Comparison of ENCODE assay signal across 20 cellular contexts in genomic region chr1:109368464-109368863, GRCh38. TPM values are rescaled to one million over a fixed set of nuclear protein-coding genes. Genes with fewer than 3 reads are reported as not detected.
DNase-seq lines count a peak whose midpoint lies in the region; ATAC-seq and TF ChIP-seq lines count a peak whose summit lies in the region.
"Had no signal": no experiment of that assay in that cellular context is flagged by ENCODE, and none has a peak within 500 bp of the region (broad histone marks: within the 10 kb centered on the region; RNA-seq: fewer than 3 reads in every experiment).

No MANE protein-coding gene starts in this region.

- H3K27ac ChIP-seq in heart left ventricle (peak overlapping the region in 8 of 12 donors; percentile 49 to 86 (median 76)), neutrophil (peak overlapping the region; percentile 78), uterus (peak overlapping the region; percentile 75 to 77), A673 (ENCODE audit: low read depth, low read length, poor library complexity, severe bottlenecking) (no peak overlapping the region)
- H3K27ac ChIP-seq: epithelial cell of prostate, pancreas had no signal

- DNase-seq in heart left ventricle (no peak), left cardiac atrium (no peak), chondrocyte (ENCODE audit: low spot score) (no peak), uterus (no peak), lower leg skin (ENCODE audit: low spot score in 2 of 2) (no peak), A673 (ENCODE audit: low spot score) (no peak)
- DNase-seq: activated CD8-positive, alpha-beta T cell treated with anti-CD3 and anti-CD28 coated beads, Interleukin-2, amount 10 ng/mL, durations not matched to agents 7 days and 5 days; CD4-positive, alpha-beta memory T cell; glutamatergic neuron; islet precursor cell; mucosa of descending colon; NCI-H187 treated with DMSO at 0.1 percent for 48 hours; NCI-H510A; pancreas; Peyer's patch; SW 1271 had no signal

- H3K27me3 ChIP-seq in heart left ventricle (no peaks in the 10 kb centered on the region), neutrophil (no peaks in the 10 kb centered on the region), uterus (no peaks in the 10 kb centered on the region), A673 (replicated peaks; ENCODE audit: insufficient read depth, low read depth, low read length, poor library complexity) (no peaks in the 10 kb centered on the region)
- H3K27me3 ChIP-seq: pancreas, Peyer's patch had no signal

- intact Hi-C loops in heart left ventricle (cut with DNase I) = no loop called here
- intact Hi-C loops in left cardiac atrium (cut with DNase I) = no loop called here
- intact Hi-C loops in uterus (cut with DNase I; ENCODE audit: low total_unique reads) = no loop called here
- intact Hi-C loops in lower leg skin (cut with DNase I; ENCODE audit: low total_unique reads) = no loop called here
- intact Hi-C loops in A673 (cut with micrococcal nuclease; ENCODE audit: unreplicated experiment) = no loop called here

- H3K4me3 ChIP-seq in heart left ventricle (no peak overlapping the region), neutrophil (ENCODE audit: low read depth in 1 of 2, low read length in 1 of 2) (peak overlapping the region; percentile 22 to 34), uterus (no peak overlapping the region), lower leg skin (ENCODE audit: low read depth, poor library complexity, severe bottlenecking) (no peak overlapping the region), A673 (ENCODE audit: low read depth, low read length, poor library complexity, severe bottlenecking) (no peak overlapping the region)
- H3K4me3 ChIP-seq: mucosa of descending colon, pancreas, Peyer's patch had no signal

- H3K27me3 Mint-ChIP-seq in chondrocyte (ENCODE audit: low read depth) = no peaks in the 10 kb centered on the region

- CTCF ChIA-PET in A673 (lab: Charles Lee) = no interaction called here

- ATAC-seq in heart left ventricle = no peak
- no peak for ATAC-seq in left cardiac atrium
- ATAC-seq in GM21367 (IDR thresholded peaks at IDR 0.05; ENCODE audit: unreplicated experiment) = no peak
- ATAC-seq: activated CD8-positive, alpha-beta T cell treated with anti-CD3 and anti-CD28 coated beads, Interleukin-2, amount 10 ng/mL, durations not matched to agents 7 days and 5 days; mucosa of descending colon had no signal

- TF ChIP-seq POLR2A in heart left ventricle (IDR thresholded peaks at IDR 0.05) = no peak
- TF ChIP-seq POLR2A in uterus (IDR thresholded peaks at IDR 0.05) = no peak
- TF ChIP-seq POLR2A in lower leg skin (IDR thresholded peaks at IDR 0.05) = no peak

- BruUV-seq in A673 (replicated peaks; lab: Mats Ljungman, UMichigan) = no TSS peak

- TF ChIP-seq CTCF in heart left ventricle (IDR thresholded peaks at IDR 0.05) (no peak), chondrocyte (IDR thresholded peaks at IDR 0.05) (peak; percentile 11), neutrophil (IDR thresholded peaks at IDR 0.05) (no peak), uterus (IDR thresholded peaks at IDR 0.05) (no peak), lower leg skin (IDR thresholded peaks at IDR 0.05) (no peak), A673 (conservative IDR thresholded peaks at IDR 0.05; ENCODE audit: low read depth, low read length) (no peak)

- peak overlapping the region; percentile 73 for H3K27ac Mint-ChIP-seq in chondrocyte (ENCODE audit: unreplicated experiment)
- H3K27ac Mint-ChIP-seq: activated CD8-positive, alpha-beta T cell treated with anti-CD3 and anti-CD28 coated beads, Interleukin-2, amount 10 ng/mL, durations not matched to agents 7 days and 5 days; activated T-helper 1 cell treated with anti-CD3 and anti-CD28 coated beads, Interleukin-12 subunit alpha, Interleukin-12 subunit beta, Interleukin-2, Interleukin-4 antibody, amounts not matched to agents 30 ng/mL and 10 ng/mL and 1 ng/mL, durations not matched to agents 14 hours and 24 hours and 36 hours; CD4-positive, alpha-beta memory T cell had no signal

- no peaks in the 10 kb centered on the region for H3K9me3 Mint-ChIP-seq in chondrocyte (ENCODE audit: low read depth)
- H3K9me3 Mint-ChIP-seq: activated T-helper 1 cell treated with anti-CD3 and anti-CD28 coated beads, Interleukin-12 subunit alpha, Interleukin-12 subunit beta, Interleukin-2, Interleukin-4 antibody, amounts not matched to agents 30 ng/mL and 10 ng/mL and 1 ng/mL, durations not matched to agents 14 hours and 24 hours and 36 hours had no signal

- H3K4me1 Mint-ChIP-seq in chondrocyte (ENCODE audit: low read depth) = peaks cover 56% of the 10 kb centered on the region

- POLR2A ChIA-PET in A673 (lab: Charles Lee; ENCODE audit: low non-redundant PET) = no interaction called here

- H3K9me3 ChIP-seq in heart left ventricle (no peaks in the 10 kb centered on the region), neutrophil (no peaks in the 10 kb centered on the region), uterus (no peaks in the 10 kb centered on the region), A673 (ENCODE audit: low read depth, low read length, poor library complexity, severe bottlenecking) (no peaks in the 10 kb centered on the region)
- H3K9me3 ChIP-seq: mucosa of descending colon, pancreas, Peyer's patch had no signal

- H3K36me3 ChIP-seq in heart left ventricle (peaks cover 0 to 43% (median 22%) of the 10 kb centered on the region in 9 donors), neutrophil (peaks cover 31% of the 10 kb centered on the region), uterus (no peaks in the 10 kb centered on the region), A673 (ENCODE audit: insufficient read depth, low read length, poor library complexity, severe bottlenecking) (no peaks in the 10 kb centered on the region)

- H3K4me3 Mint-ChIP-seq in chondrocyte (ENCODE audit: unreplicated experiment) = no peak overlapping the region
- H3K4me3 Mint-ChIP-seq: activated CD8-positive, alpha-beta T cell treated with anti-CD3 and anti-CD28 coated beads, Interleukin-2, amount 10 ng/mL, durations not matched to agents 7 days and 5 days; activated T-helper 1 cell treated with anti-CD3 and anti-CD28 coated beads, Interleukin-12 subunit alpha, Interleukin-12 subunit beta, Interleukin-2, Interleukin-4 antibody, amounts not matched to agents 30 ng/mL and 10 ng/mL and 1 ng/mL, durations not matched to agents 14 hours and 24 hours and 36 hours; CD4-positive, alpha-beta memory T cell had no signal

- WGBS in heart left ventricle, 4 donors = 69 to 100% (median 85%) methylated on average over 1 of the region's 1 CpG
- WGBS in lower leg skin, 2 donors = 77 to 88% methylated on average over 1 of the region's 1 CpG

- H3K4me1 ChIP-seq in heart left ventricle (peaks cover 0 to 55% (median 31%) of the 10 kb centered on the region in 12 donors), neutrophil (ENCODE audit: control insufficient read depth in 1 of 2, insufficient read depth in 1 of 2, low read depth in 1 of 2, low read length in 1 of 2) (peaks cover 46 to 51% of the 10 kb centered on the region in 2 experiments), uterus (no peaks in the 10 kb centered on the region), A673 (ENCODE audit: insufficient read depth, low read length, poor library complexity, severe bottlenecking) (no peaks in the 10 kb centered on the region)
- H3K4me1 ChIP-seq: pancreas had no signal

- H3K36me3 Mint-ChIP-seq in chondrocyte (ENCODE audit: low read depth) = peaks cover 14% of the 10 kb centered on the region
- H3K36me3 Mint-ChIP-seq: CD4-positive, alpha-beta memory T cell had no signal

RNA-seq across cellular contexts. Expression of gene SORT1, which starts 29.3 kb away (rescaled TPM):
- total RNA-seq in heart left ventricle (100 to 1,000 TPM in 7 of 9 donors, 10 to 100 TPM in 2; 75.5 to 346 (median 165) TPM), left cardiac atrium (100 to 1,000 TPM; 139 to 157 TPM), chondrocyte (84.1 to 107 TPM (median 107 TPM) in 3 replicates), uterus (10 to 100 TPM; 20.2 to 43.4 (median 27.9) TPM), lower leg skin (10 to 100 TPM; 29.8 to 53.1 (median 39.5) TPM), A673 (2021) (52.4 and 56.5 TPM in 2 replicates)
- 100 to 1,000 TPM in 1 of 2 donors, 10 to 100 TPM in 1; 36.9 to 133 TPM for polyA plus RNA-seq in heart left ventricle
- polyA plus RNA-seq: CD4-positive, alpha-beta memory T cell had no signal

RNA-seq across cellular contexts. Expression of gene PSMA5, which starts 57.8 kb away (rescaled TPM):
- total RNA-seq in heart left ventricle (10 to 100 TPM; 24.3 to 74.9 (median 61.0) TPM), left cardiac atrium (10 to 100 TPM; 41.5 to 62.8 TPM), chondrocyte (80.2 to 90.5 TPM (median 84.3 TPM) in 3 replicates), uterus (10 to 100 TPM; 12.6 to 65.8 (median 40.7) TPM), lower leg skin (10 to 100 TPM; 24.6 to 46.6 (median 30.2) TPM), A673 (2021) (189 and 201 TPM in 2 replicates)
- polyA plus RNA-seq in heart left ventricle = 10 to 100 TPM; 31.5 to 94.7 TPM

Comparison
In these comparisons a context has a peak if more than half of its experiments do, and no peak if none do; other contexts are left out.
1. H3K4me3 ChIP-seq: peak in neutrophil (2 of 2); none in heart left ventricle (0 of 12), uterus (0 of 2), lower leg skin (single experiment) and A673 (single experiment).